ENCODE assay signal across 8 cellular contexts in the genomic region with DNA sequence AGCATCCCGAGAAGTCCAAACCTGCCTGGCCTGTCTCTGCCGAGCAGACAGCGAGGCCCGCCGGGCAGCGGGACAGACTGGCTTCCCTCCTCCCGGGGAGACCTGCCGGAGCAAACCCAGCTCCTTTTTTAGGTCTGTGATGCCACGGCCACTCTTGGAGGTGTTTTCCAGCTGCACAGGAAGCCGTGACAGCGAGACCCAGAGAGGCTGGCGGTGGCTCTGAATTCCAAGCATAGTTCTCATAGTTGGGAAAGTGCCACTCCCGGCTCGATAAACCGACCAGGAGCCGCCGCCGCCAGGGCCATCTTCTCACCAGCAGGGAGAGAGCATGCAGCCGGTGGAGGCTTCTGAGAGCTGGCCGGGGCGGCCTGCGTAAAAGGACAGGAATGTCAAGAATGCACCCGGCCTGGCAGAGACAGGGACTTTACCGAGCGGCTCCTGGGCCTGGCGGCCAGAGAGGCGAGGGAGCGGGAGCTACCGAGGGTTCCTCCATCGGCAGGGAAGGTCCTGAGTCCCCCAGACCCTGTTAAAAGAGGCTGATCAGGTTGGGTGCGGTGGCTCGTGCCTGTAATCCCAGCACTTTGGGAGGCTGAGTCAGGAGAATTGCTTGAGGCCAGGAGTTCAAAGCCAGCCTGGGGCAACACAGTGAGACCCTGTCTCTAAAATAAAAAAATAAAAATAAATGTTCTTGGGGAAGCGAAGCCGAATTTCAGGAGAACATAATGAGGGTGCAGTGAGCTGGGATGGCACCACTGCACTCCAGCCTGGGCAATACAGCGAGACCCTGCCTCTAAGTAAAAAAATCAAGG.
DNase-seq lines count a peak whose midpoint lies in the region; ATAC-seq, FAIRE-seq and TF ChIP-seq lines count a peak whose summit lies in the region.

No MANE protein-coding gene starts in this region.

- no peak overlapping the region for H3K4me3 ChIP-seq in lung

- no peaks in the 10 kb centered on the region for H3K27me3 ChIP-seq in lung (ENCODE audit: control insufficient read depth, insufficient read depth)

- no peaks in the 10 kb centered on the region for H3K9me3 ChIP-seq in lung (ENCODE audit: control insufficient read depth in 2 of 2, insufficient read depth in 1 of 2, low read length in 1 of 2)

- FAIRE-seq in urothelium cell line (lab: Jason Lieb, UNC): no peak

- H3K27ac ChIP-seq in lung (ENCODE audit: low read depth in 1 of 2, low read length in 1 of 2): peak overlapping the region; percentile 79 to 97

- ATAC-seq in lung (ENCODE audit: insufficient read depth, low FRiP score): peak; percentile 79
- ATAC-seq in HG03196 (IDR thresholded peaks at IDR 0.05; ENCODE audit: unreplicated experiment): no peak

- DNase-seq in DMS 273 (lab: John Stamatoyannopoulos, UW; ENCODE audit: unreplicated experiment) (peak; percentile 71), DMS 273 treated with DMSO at 0.1 percent for 48 hours (lab: John Stamatoyannopoulos, UW) (no peak), ecto neural progenitor cell (ENCODE audit: low spot score) (peak; percentile 95), lung (ENCODE audit: low spot score) (peak; percentile 92), urothelium cell line (ENCODE audit: low spot score) (peak; percentile 83), activated T-cell treated with anti-CD3 and anti-CD28 coated beads for 4 hours (no peak)
- no peak for DNase-seq in central memory CD4-positive, alpha-beta T cell

- H3K36me3 ChIP-seq in lung (ENCODE audit: control insufficient read depth in 2 of 2, insufficient read depth in 2 of 2, low read length in 2 of 2): no peaks in the 10 kb centered on the region

- WGBS in lung, 2 donors: 39 to 71% methylated on average over 35 of the region's 35 CpGs

- H3K4me1 ChIP-seq in lung (ENCODE audit: control insufficient read depth in 2 of 2, insufficient read depth in 2 of 2, low read length in 2 of 2): peaks cover 11 to 24% of the 10 kb centered on the region in 2 donors

- TF ChIP-seq CTCF in lung (IDR thresholded peaks at IDR 0.05; ENCODE audit: control extremely low read depth, extremely low read depth): no peak

Comparison
In these comparisons a context has a peak if more than half of its experiments do, and no peak if none do; other contexts are left out.
1. DNase-seq: peak in DMS 273 (single experiment), ecto neural progenitor cell (single experiment), lung (single experiment) and urothelium cell line (single experiment); none in DMS 273 treated with DMSO at 0.1 percent for 48 hours (single experiment), activated T-cell treated with anti-CD3 and anti-CD28 coated beads for 4 hours (single experiment) and central memory CD4-positive, alpha-beta T cell (single experiment).